Comparison of ENCODE assay signal across 1 cellular context in the genomic region with DNA sequence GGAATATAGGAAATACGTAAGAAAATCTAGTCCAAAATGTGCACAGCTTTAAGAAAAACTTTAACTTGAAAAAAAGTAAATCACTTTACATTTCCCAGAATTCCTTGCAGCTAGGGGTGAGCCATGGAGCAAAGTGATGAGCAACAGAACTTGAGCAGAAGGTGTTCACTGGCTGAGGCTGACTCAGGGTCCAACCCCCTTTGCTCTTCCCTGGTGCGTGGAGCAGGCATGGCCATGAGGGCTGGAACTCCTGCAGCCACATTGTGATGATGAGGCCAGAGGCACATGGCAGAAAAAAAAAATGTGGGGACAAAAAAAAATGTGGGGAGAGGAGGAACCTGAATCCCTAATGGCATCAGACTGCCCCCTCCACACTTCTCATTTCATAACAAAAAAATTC.
TF ChIP-seq lines count a peak whose summit lies in the region.

No MANE protein-coding gene starts in this region.

TF ChIP-seq in HEK293, 187 proteins besides CTCF, POLR2A, EP300 and RAD21 (continued from another document):
- TF ChIP-seq, protein P1, sequence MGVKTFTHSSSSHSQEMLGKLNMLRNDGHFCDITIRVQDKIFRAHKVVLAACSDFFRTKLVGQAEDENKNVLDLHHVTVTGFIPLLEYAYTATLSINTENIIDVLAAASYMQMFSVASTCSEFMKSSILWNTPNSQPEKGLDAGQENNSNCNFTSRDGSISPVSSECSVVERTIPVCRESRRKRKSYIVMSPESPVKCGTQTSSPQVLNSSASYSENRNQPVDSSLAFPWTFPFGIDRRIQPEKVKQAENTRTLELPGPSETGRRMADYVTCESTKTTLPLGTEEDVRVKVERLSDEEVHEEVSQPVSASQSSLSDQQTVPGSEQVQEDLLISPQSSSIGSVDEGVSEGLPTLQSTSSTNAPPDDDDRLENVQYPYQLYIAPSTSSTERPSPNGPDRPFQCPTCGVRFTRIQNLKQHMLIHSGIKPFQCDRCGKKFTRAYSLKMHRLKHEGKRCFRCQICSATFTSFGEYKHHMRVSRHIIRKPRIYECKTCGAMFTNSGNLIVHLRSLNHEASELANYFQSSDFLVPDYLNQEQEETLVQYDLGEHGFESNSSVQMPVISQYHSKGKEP (tag by site-specific recombination; IDR thresholded peaks at IDR 0.05): no peak
- TF ChIP-seq, protein P2, sequence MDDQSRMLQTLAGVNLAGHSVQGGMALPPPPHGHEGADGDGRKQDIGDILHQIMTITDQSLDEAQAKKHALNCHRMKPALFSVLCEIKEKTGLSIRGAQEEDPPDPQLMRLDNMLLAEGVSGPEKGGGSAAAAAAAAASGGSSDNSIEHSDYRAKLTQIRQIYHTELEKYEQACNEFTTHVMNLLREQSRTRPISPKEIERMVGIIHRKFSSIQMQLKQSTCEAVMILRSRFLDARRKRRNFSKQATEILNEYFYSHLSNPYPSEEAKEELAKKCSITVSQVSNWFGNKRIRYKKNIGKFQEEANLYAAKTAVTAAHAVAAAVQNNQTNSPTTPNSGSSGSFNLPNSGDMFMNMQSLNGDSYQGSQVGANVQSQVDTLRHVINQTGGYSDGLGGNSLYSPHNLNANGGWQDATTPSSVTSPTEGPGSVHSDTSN (CRISPR knock-in tag; IDR thresholded peaks at IDR 0.05): no peak
- TF ChIP-seq REPIN1 (tag by site-specific recombination; IDR thresholded peaks at IDR 0.05; ENCODE audit: low read depth) (no peak), SP2 (tag by site-specific recombination; IDR thresholded peaks at IDR 0.05) (no peak), ZNF354C (tag by site-specific recombination; IDR thresholded peaks at IDR 0.05; ENCODE audit: borderline replicate concordance, low read depth) (no peak), ZNF132 (tag by site-specific recombination; IDR thresholded peaks at IDR 0.05; ENCODE audit: borderline replicate concordance) (no peak), ZBTB21 (tag by site-specific recombination; IDR thresholded peaks at IDR 0.05) (no peak), ZNF10 (tag by site-specific recombination; IDR thresholded peaks at IDR 0.05) (no peak), ZNF138 (tag by site-specific recombination; IDR thresholded peaks at IDR 0.05; ENCODE audit: borderline replicate concordance) (no peak), ZNF549 (tag by site-specific recombination; IDR thresholded peaks at IDR 0.05) (no peak), ZNF76 (tag by site-specific recombination; IDR thresholded peaks at IDR 0.05; ENCODE audit: borderline replicate concordance, low read depth) (peak; percentile 60; the same call in 1 of the 2 replicates), ZNF140 (tag by site-specific recombination; IDR thresholded peaks at IDR 0.05) (no peak), ZNF23 (tag by site-specific recombination; IDR thresholded peaks at IDR 0.05; ENCODE audit: borderline replicate concordance) (no peak), ZNF830 (tag by site-specific recombination; IDR thresholded peaks at IDR 0.05; ENCODE audit: low read depth) (no peak), ZNF571 (tag by site-specific recombination; IDR thresholded peaks at IDR 0.05) (no peak)
- TF ChIP-seq, protein P3, sequence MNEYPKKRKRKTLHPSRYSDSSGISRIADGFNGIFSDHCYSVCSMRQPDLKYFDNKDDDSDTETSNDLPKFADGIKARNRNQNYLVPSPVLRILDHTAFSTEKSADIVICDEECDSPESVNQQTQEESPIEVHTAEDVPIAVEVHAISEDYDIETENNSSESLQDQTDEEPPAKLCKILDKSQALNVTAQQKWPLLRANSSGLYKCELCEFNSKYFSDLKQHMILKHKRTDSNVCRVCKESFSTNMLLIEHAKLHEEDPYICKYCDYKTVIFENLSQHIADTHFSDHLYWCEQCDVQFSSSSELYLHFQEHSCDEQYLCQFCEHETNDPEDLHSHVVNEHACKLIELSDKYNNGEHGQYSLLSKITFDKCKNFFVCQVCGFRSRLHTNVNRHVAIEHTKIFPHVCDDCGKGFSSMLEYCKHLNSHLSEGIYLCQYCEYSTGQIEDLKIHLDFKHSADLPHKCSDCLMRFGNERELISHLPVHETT (tag by site-specific recombination; IDR thresholded peaks at IDR 0.05): no peak
- TF ChIP-seq, protein P4, sequence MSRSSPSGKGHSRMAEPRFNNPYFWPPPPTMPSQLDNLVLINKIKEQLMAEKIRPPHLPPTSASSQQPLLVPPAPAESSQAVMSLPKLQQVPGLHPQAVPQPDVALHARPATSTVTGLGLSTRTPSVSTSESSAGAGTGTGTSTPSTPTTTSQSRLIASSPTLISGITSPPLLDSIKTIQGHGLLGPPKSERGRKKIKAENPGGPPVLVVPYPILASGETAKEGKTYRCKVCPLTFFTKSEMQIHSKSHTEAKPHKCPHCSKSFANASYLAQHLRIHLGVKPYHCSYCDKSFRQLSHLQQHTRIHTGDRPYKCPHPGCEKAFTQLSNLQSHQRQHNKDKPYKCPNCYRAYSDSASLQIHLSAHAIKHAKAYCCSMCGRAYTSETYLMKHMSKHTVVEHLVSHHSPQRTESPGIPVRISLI (tag by site-specific recombination; IDR thresholded peaks at IDR 0.05): 0 out of 2 replicates have a peak, but pooled peaks have one; percentile 46
- TF ChIP-seq, protein P5, sequence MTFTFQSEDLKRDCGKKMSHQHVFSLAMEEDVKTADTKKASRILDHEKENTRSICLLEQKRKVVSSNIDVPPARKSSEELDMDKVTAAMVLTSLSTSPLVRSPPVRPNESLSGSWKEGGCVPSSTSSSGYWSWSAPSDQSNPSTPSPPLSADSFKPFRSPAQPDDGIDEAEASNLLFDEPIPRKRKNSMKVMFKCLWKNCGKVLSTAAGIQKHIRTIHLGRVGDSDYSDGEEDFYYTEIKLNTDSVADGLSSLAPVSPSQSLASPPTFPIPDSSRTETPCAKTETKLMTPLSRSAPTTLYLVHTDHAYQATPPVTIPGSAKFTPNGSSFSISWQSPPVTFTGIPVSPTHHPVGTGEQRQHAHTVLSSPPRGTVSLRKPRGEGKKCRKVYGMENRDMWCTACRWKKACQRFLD (tag by site-specific recombination; IDR thresholded peaks at IDR 0.05): no peak
- TF ChIP-seq, protein P6, sequence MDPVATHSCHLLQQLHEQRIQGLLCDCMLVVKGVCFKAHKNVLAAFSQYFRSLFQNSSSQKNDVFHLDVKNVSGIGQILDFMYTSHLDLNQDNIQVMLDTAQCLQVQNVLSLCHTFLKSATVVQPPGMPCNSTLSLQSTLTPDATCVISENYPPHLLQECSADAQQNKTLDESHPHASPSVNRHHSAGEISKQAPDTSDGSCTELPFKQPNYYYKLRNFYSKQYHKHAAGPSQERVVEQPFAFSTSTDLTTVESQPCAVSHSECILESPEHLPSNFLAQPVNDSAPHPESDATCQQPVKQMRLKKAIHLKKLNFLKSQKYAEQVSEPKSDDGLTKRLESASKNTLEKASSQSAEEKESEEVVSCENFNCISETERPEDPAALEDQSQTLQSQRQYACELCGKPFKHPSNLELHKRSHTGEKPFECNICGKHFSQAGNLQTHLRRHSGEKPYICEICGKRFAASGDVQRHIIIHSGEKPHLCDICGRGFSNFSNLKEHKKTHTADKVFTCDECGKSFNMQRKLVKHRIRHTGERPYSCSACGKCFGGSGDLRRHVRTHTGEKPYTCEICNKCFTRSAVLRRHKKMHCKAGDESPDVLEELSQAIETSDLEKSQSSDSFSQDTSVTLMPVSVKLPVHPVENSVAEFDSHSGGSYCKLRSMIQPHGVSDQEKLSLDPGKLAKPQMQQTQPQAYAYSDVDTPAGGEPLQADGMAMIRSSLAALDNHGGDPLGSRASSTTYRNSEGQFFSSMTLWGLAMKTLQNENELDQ (tag by site-specific recombination; IDR thresholded peaks at IDR 0.05; ENCODE audit: low read depth): no peak
